In the genomic region with DNA sequence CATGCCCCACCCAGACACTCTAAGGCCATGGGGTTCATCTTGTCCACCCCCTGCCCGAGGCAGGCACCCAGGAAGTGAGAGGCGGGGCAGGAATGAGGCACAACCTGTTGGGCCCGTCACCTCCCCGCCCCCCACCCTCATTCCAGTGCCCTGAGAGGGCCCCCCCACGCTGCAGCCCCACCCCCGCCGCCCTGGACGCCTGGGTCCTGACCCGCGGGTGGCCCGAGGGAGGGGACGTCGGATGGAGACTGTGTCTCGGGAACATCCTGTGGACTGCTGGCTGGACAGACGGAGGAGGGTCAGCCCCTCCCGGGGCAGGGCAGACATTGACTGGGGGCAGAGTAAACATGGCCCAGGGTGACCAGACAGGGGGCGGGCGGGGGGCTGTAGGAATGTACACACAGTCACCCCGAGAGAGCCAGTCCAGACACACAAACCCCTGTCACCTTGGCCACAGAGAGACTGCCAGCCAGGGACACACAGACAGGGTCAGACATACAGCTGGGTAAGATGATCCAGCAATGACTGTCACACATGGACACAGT, we compare ENCODE assay signal across 1 cellular context.
TF ChIP-seq lines count a peak whose summit lies in the region.

No MANE protein-coding gene starts in this region.

TF ChIP-seq in HCT116, 20 proteins besides CTCF, POLR2A, EP300 and RAD21 (continued from another document):
- TF ChIP-seq YY1 (IDR thresholded peaks at IDR 0.05; ENCODE audit: extremely low read depth, insufficient replicate concordance, low read depth, low read length): no peak
- TF ChIP-seq, protein P1, sequence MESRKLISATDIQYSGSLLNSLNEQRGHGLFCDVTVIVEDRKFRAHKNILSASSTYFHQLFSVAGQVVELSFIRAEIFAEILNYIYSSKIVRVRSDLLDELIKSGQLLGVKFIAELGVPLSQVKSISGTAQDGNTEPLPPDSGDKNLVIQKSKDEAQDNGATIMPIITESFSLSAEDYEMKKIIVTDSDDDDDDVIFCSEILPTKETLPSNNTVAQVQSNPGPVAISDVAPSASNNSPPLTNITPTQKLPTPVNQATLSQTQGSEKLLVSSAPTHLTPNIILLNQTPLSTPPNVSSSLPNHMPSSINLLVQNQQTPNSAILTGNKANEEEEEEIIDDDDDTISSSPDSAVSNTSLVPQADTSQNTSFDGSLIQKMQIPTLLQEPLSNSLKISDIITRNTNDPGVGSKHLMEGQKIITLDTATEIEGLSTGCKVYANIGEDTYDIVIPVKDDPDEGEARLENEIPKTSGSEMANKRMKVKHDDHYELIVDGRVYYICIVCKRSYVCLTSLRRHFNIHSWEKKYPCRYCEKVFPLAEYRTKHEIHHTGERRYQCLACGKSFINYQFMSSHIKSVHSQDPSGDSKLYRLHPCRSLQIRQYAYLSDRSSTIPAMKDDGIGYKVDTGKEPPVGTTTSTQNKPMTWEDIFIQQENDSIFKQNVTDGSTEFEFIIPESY (IDR thresholded peaks at IDR 0.05; ENCODE audit: extremely low read depth, insufficient replicate concordance, low read length): no peak
- no peak for TF ChIP-seq POLR2AphosphoS5 (IDR thresholded peaks at IDR 0.05; ENCODE audit: low read depth, low read length)
- no peak for TF ChIP-seq ZNF274 (IDR thresholded peaks at IDR 0.05; ENCODE audit: low read depth, low read length)
- no peak for TF ChIP-seq CEBPB (IDR thresholded peaks at IDR 0.05; ENCODE audit: low read depth)
